8 cellular contexts compared by ENCODE assay signal in genomic region chr1:33348676-33349080, GRCh38. TPM values are rescaled to one million over a fixed set of nuclear protein-coding genes. Genes with fewer than 3 reads are reported as not detected.
DNase-seq lines count a peak whose midpoint lies in the region; ATAC-seq, FAIRE-seq and TF ChIP-seq lines count a peak whose summit lies in the region.

No MANE protein-coding gene starts in this region.

- no peaks in the 10 kb centered on the region for H3K36me3 Mint-ChIP-seq in mesothelial cell of epicardium

- H3K4me1 Mint-ChIP-seq in mesothelial cell of epicardium: peaks cover 79% of the 10 kb centered on the region

- DNase-seq in EL: peak; percentile 32
- peak; percentile 25 for DNase-seq in RCC 7860 (ENCODE audit: low spot score)
- DNase-seq in choroid plexus epithelial cell (ENCODE audit: low read depth): peak; percentile 50
- DNase-seq in mesothelial cell of epicardium (ENCODE audit: low spot score in 2 of 2, unreplicated experiment in 2 of 2): no peak
- DNase-seq in suprapubic skin (ENCODE audit: low spot score in 2 of 2): no peak
- DNase-seq in NCI-H1694 (lab: John Stamatoyannopoulos, UW): no peak

- H3K9me3 ChIP-seq in suprapubic skin: no peaks in the 10 kb centered on the region

- H3K9me3 Mint-ChIP-seq in mesothelial cell of epicardium: no peaks in the 10 kb centered on the region

- TF ChIP-seq CTCF in choroid plexus epithelial cell (conservative IDR thresholded peaks at IDR 0.05; ENCODE audit: low read depth, low read length) (no peak), mesothelial cell of epicardium (IDR thresholded peaks at IDR 0.05; ENCODE audit: unreplicated experiment) (no peak), suprapubic skin (IDR thresholded peaks at IDR 0.05) (no peak)

- WGBS in suprapubic skin: 2% methylated on average over 11 of the region's 11 CpGs

- H3K4me1 ChIP-seq in suprapubic skin: peaks cover 62% of the 10 kb centered on the region

- H3K4me3 Mint-ChIP-seq in mesothelial cell of epicardium: peak overlapping the region; percentile 70

- ATAC-seq in HG03520 (IDR thresholded peaks at IDR 0.05; ENCODE audit: unreplicated experiment): no peak
- ATAC-seq in HG03135 (IDR thresholded peaks at IDR 0.05; ENCODE audit: unreplicated experiment): no peak

- H3K27ac ChIP-seq in suprapubic skin: peak overlapping the region; percentile 94

- no peak for FAIRE-seq in RCC 7860 (lab: Jason Lieb, UNC)

- H3K27ac Mint-ChIP-seq in mesothelial cell of epicardium: peak overlapping the region; percentile 81

- no peak for TF ChIP-seq EP300 in suprapubic skin (IDR thresholded peaks at IDR 0.05)

- peak overlapping the region; percentile 78 for H3K4me3 ChIP-seq in choroid plexus epithelial cell (ENCODE audit: low read depth, low read length)
- H3K4me3 ChIP-seq in suprapubic skin: peak overlapping the region; percentile 79

- H3K36me3 ChIP-seq in suprapubic skin: no peaks in the 10 kb centered on the region

- H3K27me3 ChIP-seq in suprapubic skin: no peaks in the 10 kb centered on the region

- H3K27me3 Mint-ChIP-seq in mesothelial cell of epicardium (ENCODE audit: low read depth): no peaks in the 10 kb centered on the region

- TF ChIP-seq POLR2A in suprapubic skin (IDR thresholded peaks at IDR 0.05): no peak

RNA-seq across cellular contexts. Expression of gene A3GALT2, which starts 27.8 kb away (rescaled TPM):
- total RNA-seq in mesothelial cell of epicardium: 0.51 to 0.58 TPM (median 0.52 TPM) in 3 replicates
- total RNA-seq in suprapubic skin: not detected

Comparison
In these comparisons a context has a peak if more than half of its experiments do, and no peak if none do; other contexts are left out.
1. DNase-seq: peak in EL (single experiment), RCC 7860 (single experiment) and choroid plexus epithelial cell (single experiment); none in mesothelial cell of epicardium (0 of 2), suprapubic skin (0 of 2) and NCI-H1694 (single experiment).